ENCODE assay signal across 8 cellular contexts in the genomic region with DNA sequence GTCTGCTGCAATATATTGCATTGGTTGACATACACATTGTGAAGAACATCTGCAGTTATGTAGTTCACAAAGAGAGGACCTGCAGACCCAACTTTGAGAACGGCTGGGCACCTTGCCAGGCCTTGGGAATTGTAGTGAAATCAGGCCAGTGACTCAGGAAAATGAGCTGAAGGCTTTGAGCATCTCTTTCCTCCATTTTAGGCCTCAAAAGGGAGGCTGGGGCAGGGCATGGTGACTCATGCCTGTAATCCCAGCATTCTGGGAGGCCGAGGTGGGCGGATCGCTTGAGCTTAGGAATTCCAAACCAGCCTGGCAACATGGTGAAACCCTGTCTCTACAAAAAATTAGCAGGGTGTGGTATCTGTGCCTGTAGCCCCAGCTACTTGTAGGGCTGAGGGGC. TPM values are rescaled to one million over a fixed set of nuclear protein-coding genes. Genes with fewer than 3 reads are reported as not detected.
DNase-seq lines count a peak whose midpoint lies in the region; ATAC-seq, FAIRE-seq and TF ChIP-seq lines count a peak whose summit lies in the region.

No MANE protein-coding gene starts in this region.

- no peak for DNase-seq in CD8-positive, alpha-beta T cell
- no peak for DNase-seq in Jurkat, Clone E6-1 (ENCODE audit: low read depth, low spot score)
- DNase-seq in astrocyte (ENCODE audit: low read depth) (peak; percentile 79), iris pigment epithelial cell (ENCODE audit: low read depth) (peak; percentile 91), type B pancreatic cell (ENCODE audit: extremely low spot score, unreplicated experiment) (no peak), NCI-H2171 (lab: John Stamatoyannopoulos, UW) (no peak), NCI-H2107 treated with DMSO at 0.1 percent for 48 hours (lab: John Stamatoyannopoulos, UW; ENCODE audit: unreplicated experiment) (no peak)

- no peaks in the 10 kb centered on the region for H3K9me3 ChIP-seq in CD8-positive, alpha-beta T cell (ENCODE audit: low read length)
- H3K9me3 ChIP-seq in astrocyte (ENCODE audit: insufficient read depth, low read depth, low read length) = no peaks in the 10 kb centered on the region

- peaks cover 32% of the 10 kb centered on the region for H3K4me1 Mint-ChIP-seq in CD8-positive, alpha-beta T cell (ENCODE audit: low read depth)
- peaks cover 14% of the 10 kb centered on the region for H3K4me1 Mint-ChIP-seq in astrocyte (ENCODE audit: low read depth, unreplicated experiment)
- peaks cover 9% of the 10 kb centered on the region for H3K4me1 Mint-ChIP-seq in type B pancreatic cell (ENCODE audit: unreplicated experiment)

- H3K9me3 Mint-ChIP-seq in CD8-positive, alpha-beta T cell = no peaks in the 10 kb centered on the region
- H3K9me3 Mint-ChIP-seq in astrocyte (ENCODE audit: unreplicated experiment) = peaks cover 2% of the 10 kb centered on the region
- no peaks in the 10 kb centered on the region for H3K9me3 Mint-ChIP-seq in type B pancreatic cell

- H3K4me3 ChIP-seq in CD8-positive, alpha-beta T cell (ENCODE audit: low read depth, low read length) = peak overlapping the region; percentile 87
- peak overlapping the region; percentile 100 for H3K4me3 ChIP-seq in Jurkat, Clone E6-1 (ENCODE audit: low read length)
- peak overlapping the region; percentile 83 for H3K4me3 ChIP-seq in astrocyte (ENCODE audit: insufficient read depth, low read depth, low read length)

- FAIRE-seq in astrocyte (lab: Jason Lieb, UNC) = no peak

- H3K27ac ChIP-seq in CD8-positive, alpha-beta T cell (ENCODE audit: low read depth, low read length) = no peak overlapping the region
- H3K27ac ChIP-seq in astrocyte (ENCODE audit: low read depth, low read length) = peak overlapping the region; percentile 90

- no peak overlapping the region for H3K27ac Mint-ChIP-seq in CD8-positive, alpha-beta T cell
- H3K27ac Mint-ChIP-seq in astrocyte (ENCODE audit: unreplicated experiment) (peak overlapping the region; percentile 99), type B pancreatic cell (peak overlapping the region; percentile 67)

- H3K4me2 ChIP-seq in astrocyte (ENCODE audit: low read length) = peak overlapping the region; percentile 93

- no peak for ATAC-seq in CD8-positive, alpha-beta T cell
- ATAC-seq in HG03135 (IDR thresholded peaks at IDR 0.05; ENCODE audit: unreplicated experiment) = no peak

- peaks cover 13% of the 10 kb centered on the region for H3K36me3 Mint-ChIP-seq in CD8-positive, alpha-beta T cell
- H3K36me3 Mint-ChIP-seq in astrocyte (ENCODE audit: low read depth, unreplicated experiment) (peaks cover 1% of the 10 kb centered on the region), type B pancreatic cell (peaks cover 4% of the 10 kb centered on the region)

- POLR2A ChIA-PET in CD8-positive, alpha-beta T cell (lab: Charles Lee) = interaction anchor here (0.9 to 2.2 kb wide), 2 partner anchors 93 to 346 kb away, joined by 3 to 14 read pairs; a partner anchor contains a TSS

- peak overlapping the region; percentile 93 for H3K9ac ChIP-seq in astrocyte (ENCODE audit: low read length)

- CTCF ChIA-PET in CD8-positive, alpha-beta T cell (lab: Charles Lee) = interaction anchor here (1.1 kb wide), 1 partner anchor 45 kb away, joined by 4 read pairs; no protein-coding TSS in a partner anchor

- peaks cover 21% of the 10 kb centered on the region for H4K20me1 ChIP-seq in astrocyte (ENCODE audit: insufficient read depth, low read length)

- no peak overlapping the region for H2AFZ ChIP-seq in astrocyte (ENCODE audit: low read depth, low read length)

- no peaks in the 10 kb centered on the region for H3K36me3 ChIP-seq in CD8-positive, alpha-beta T cell (ENCODE audit: insufficient read depth, low read length)
- H3K36me3 ChIP-seq in astrocyte (ENCODE audit: insufficient read depth, low read length) = no peaks in the 10 kb centered on the region

- peak overlapping the region; percentile 96 for H3K4me3 Mint-ChIP-seq in CD8-positive, alpha-beta T cell
- peak overlapping the region; percentile 98 for H3K4me3 Mint-ChIP-seq in astrocyte (ENCODE audit: unreplicated experiment)
- H3K4me3 Mint-ChIP-seq in type B pancreatic cell = peak overlapping the region; percentile 96

- H3K79me2 ChIP-seq in astrocyte (ENCODE audit: insufficient read depth, low read length) = peaks cover 41% of the 10 kb centered on the region

- intact Hi-C loops in CD8-positive, alpha-beta T cell (cut with DNase I, micrococcal nuclease) = loop anchor here (5.0 to 10.0 kb wide), 3 partner anchors 293 to 423 kb away; a partner anchor contains a TSS

- H3K4me1 ChIP-seq in CD8-positive, alpha-beta T cell (ENCODE audit: insufficient read depth, low read length) = peaks cover 21% of the 10 kb centered on the region
- peaks cover 11% of the 10 kb centered on the region for H3K4me1 ChIP-seq in astrocyte (ENCODE audit: insufficient read depth, low read length)

- H3K27me3 Mint-ChIP-seq in CD8-positive, alpha-beta T cell (ENCODE audit: low read depth) = no peaks in the 10 kb centered on the region
- no peaks in the 10 kb centered on the region for H3K27me3 Mint-ChIP-seq in astrocyte (ENCODE audit: low read depth, unreplicated experiment)
- H3K27me3 Mint-ChIP-seq in type B pancreatic cell = no peaks in the 10 kb centered on the region

- H3K27me3 ChIP-seq in CD8-positive, alpha-beta T cell (ENCODE audit: insufficient read depth, low read length) = no peaks in the 10 kb centered on the region
- no peaks in the 10 kb centered on the region for H3K27me3 ChIP-seq in astrocyte (ENCODE audit: insufficient read depth, low read length)

- TF ChIP-seq CTCF in CD8-positive, alpha-beta T cell (IDR thresholded peaks at IDR 0.05) = no peak
- TF ChIP-seq CTCF in astrocyte (IDR thresholded peaks at IDR 0.05; ENCODE audit: insufficient read depth, low read depth, low read length) = no peak
- TF ChIP-seq CTCF in type B pancreatic cell (conservative IDR thresholded peaks at IDR 0.05) = no peak

RNA-seq across cellular contexts. Expression of a gene that starts 1.4 kb away (rescaled TPM):
- 10 to 100 TPM; 12.2 to 12.8 TPM for total RNA-seq in CD8-positive, alpha-beta T cell
- polyA plus RNA-seq in Jurkat, Clone E6-1 (2012; ENCODE audit: insufficient read depth, insufficient read length) = 8.9 TPM
- total RNA-seq in astrocyte = 11.3 and 14.1 TPM in 2 replicates
- 8.1 and 11.6 TPM in 2 replicates for total RNA-seq in type B pancreatic cell (ENCODE audit: low replicate concordance)

Comparison
In these comparisons a context has a peak if more than half of its experiments do, and no peak if none do; other contexts are left out.
1. DNase-seq: peak in astrocyte (single experiment) and iris pigment epithelial cell (single experiment); none in CD8-positive, alpha-beta T cell (0 of 7), Jurkat, Clone E6-1 (single experiment), type B pancreatic cell (single experiment), NCI-H2171 (single experiment) and NCI-H2107 treated with DMSO at 0.1 percent for 48 hours (single experiment).
2. Peak in every context shown above with its lines, with median percentiles within 50 percentile points of each other: H3K4me3 ChIP-seq and H3K4me3 Mint-ChIP-seq.